9 cellular contexts compared by ENCODE assay signal in genomic region chr1:63537940-63538339, GRCh38. TPM values are rescaled to one million over a fixed set of nuclear protein-coding genes. Genes with fewer than 3 reads are reported as not detected.
A peak's percentile ranks its signal among the peaks of the same experiment; 100 is the strongest.
DNase-seq lines count a peak whose midpoint lies in the region; ATAC-seq and TF ChIP-seq lines count a peak whose summit lies in the region.
"Had no signal": no experiment of that assay in that cellular context is flagged by ENCODE, and none has a peak within 500 bp of the region (broad histone marks: within the 10 kb centered on the region; RNA-seq: fewer than 3 reads in every experiment).

No MANE protein-coding gene starts in this region.

- H3K27me3 Mint-ChIP-seq in MCF 10A (ENCODE audit: insufficient read depth, unreplicated experiment) = no peaks in the 10 kb centered on the region
- no peaks in the 10 kb centered on the region for H3K27me3 Mint-ChIP-seq in naive B cell
- H3K27me3 Mint-ChIP-seq in activated T-helper 2 cell treated with anti-CD3 and anti-CD28 coated beads, Interferon-gamma antibody, Interleukin-2, Interleukin-4, amounts not matched to agents 10 μg/mL and 5 μg/mL and 100 μg/mL, durations not matched to agents 14 hours and 24 hours and 36 hours (ENCODE audit: low read depth) = no peaks in the 10 kb centered on the region

- intact Hi-C loops in MCF 10A (cut with micrococcal nuclease) = loop anchor here (2.0 to 5.0 kb wide), 3 partner anchors 221 to 699 kb away; no protein-coding TSS in a partner anchor
- intact Hi-C loops in activated T-helper 2 cell treated with anti-CD3 and anti-CD28 coated beads, Interferon-gamma antibody, Interleukin-2, Interleukin-4, amounts not matched to agents 10 μg/mL and 5 μg/mL and 100 μg/mL, durations not matched to agents 14 hours and 24 hours and 36 hours (cut with micrococcal nuclease) = loop anchor here (5.0 kb wide), 1 partner anchor 211 kb away; no protein-coding TSS in a partner anchor
- intact Hi-C loops in ascending aorta (cut with DNase I) = loop anchor here (5.0 kb wide), 1 partner anchor 696 kb away; no protein-coding TSS in a partner anchor

- H3K27ac ChIP-seq in DND-41 (ENCODE audit: low read length) (no peak overlapping the region), ascending aorta (no peak overlapping the region)

- H3K27me3 ChIP-seq in DND-41 (ENCODE audit: insufficient read depth, low read length, poor library complexity) (no peaks in the 10 kb centered on the region), ascending aorta (no peaks in the 10 kb centered on the region)

- no peak for ATAC-seq in DND-41 (ENCODE audit: insufficient read depth, low read depth)
- ATAC-seq in naive B cell (ENCODE audit: low read depth in 2 of 2) = no peak

- H3K4me1 Mint-ChIP-seq in MCF 10A (ENCODE audit: insufficient read depth, unreplicated experiment) (no peaks in the 10 kb centered on the region), naive B cell (no peaks in the 10 kb centered on the region)
- no peaks in the 10 kb centered on the region for H3K4me1 Mint-ChIP-seq in activated T-helper 2 cell treated with anti-CD3 and anti-CD28 coated beads, Interferon-gamma antibody, Interleukin-2, Interleukin-4, amounts not matched to agents 10 μg/mL and 5 μg/mL and 100 μg/mL, durations not matched to agents 14 hours and 24 hours and 36 hours (ENCODE audit: low read depth)

- H3K4me2 ChIP-seq in DND-41 (ENCODE audit: insufficient read depth, low read length) = no peak overlapping the region

- H3K4me3 Mint-ChIP-seq in MCF 10A (ENCODE audit: unreplicated experiment) = no peak overlapping the region
- no peak overlapping the region for H3K4me3 Mint-ChIP-seq in naive B cell
- no peak overlapping the region for H3K4me3 Mint-ChIP-seq in activated T-helper 2 cell treated with anti-CD3 and anti-CD28 coated beads, Interferon-gamma antibody, Interleukin-2, Interleukin-4, amounts not matched to agents 10 μg/mL and 5 μg/mL and 100 μg/mL, durations not matched to agents 14 hours and 24 hours and 36 hours (ENCODE audit: low read depth)

- CTCF ChIA-PET in MCF 10A (lab: Yijun Ruan, JAX) = interaction anchor here (0.5 to 2.4 kb wide), 23 partner anchors 14 to 698 kb away, joined by 3 to 19 read pairs (median 5); partner anchors contain the start of genes EFCAB7 and ITGB3BP

- H2AFZ ChIP-seq in DND-41 (ENCODE audit: low read depth, low read length) = no peak overlapping the region

- H3K36me3 Mint-ChIP-seq in MCF 10A (ENCODE audit: insufficient read depth, unreplicated experiment) (peaks cover 27% of the 10 kb centered on the region), naive B cell (no peaks in the 10 kb centered on the region)
- peaks cover 3% of the 10 kb centered on the region for H3K36me3 Mint-ChIP-seq in activated T-helper 2 cell treated with anti-CD3 and anti-CD28 coated beads, Interferon-gamma antibody, Interleukin-2, Interleukin-4, amounts not matched to agents 10 μg/mL and 5 μg/mL and 100 μg/mL, durations not matched to agents 14 hours and 24 hours and 36 hours (ENCODE audit: low read depth)

- H3K4me1 ChIP-seq in DND-41 (ENCODE audit: insufficient read depth, low read length) (no peaks in the 10 kb centered on the region), ascending aorta (no peaks in the 10 kb centered on the region)

- H3K9me3 ChIP-seq in DND-41 (ENCODE audit: insufficient read depth, low read length, severe bottlenecking) (no peaks in the 10 kb centered on the region), ascending aorta (no peaks in the 10 kb centered on the region)

- H3K36me3 ChIP-seq in DND-41 (ENCODE audit: insufficient read depth, low read length) = peaks cover 12% of the 10 kb centered on the region; the same call in 1 of the 2 replicates
- peaks cover 2 to 10% of the 10 kb centered on the region in 2 donors for H3K36me3 ChIP-seq in ascending aorta

- no TSS peak for BruUV-seq in MCF 10A (replicated peaks; lab: Mats Ljungman, UMichigan)

- TF ChIP-seq CTCF in DND-41 (IDR thresholded peaks at IDR 0.05; ENCODE audit: borderline replicate concordance, extremely low read depth, low read length, poor library complexity, severe bottlenecking) (peak; percentile 53), MCF 10A (IDR thresholded peaks at IDR 0.05; ENCODE audit: unreplicated experiment) (peak; percentile 46), ascending aorta (IDR thresholded peaks at IDR 0.05) (peak in 1 of 3 experiments; percentile 4)

- POLR2A ChIA-PET in MCF 10A (lab: Yijun Ruan, JAX) = interaction anchor here (0.7 to 2.8 kb wide), 6 partner anchors 8 to 133 kb away, joined by 3 to 18 read pairs (median 4); partner anchors contain the start of genes EFCAB7 and ITGB3BP

- H3K27ac Mint-ChIP-seq in MCF 10A (ENCODE audit: low read depth, unreplicated experiment) = no peak overlapping the region
- H3K27ac Mint-ChIP-seq in naive B cell = peak overlapping the region in 1 of 6 donors; percentile 26
- no peak overlapping the region for H3K27ac Mint-ChIP-seq in activated T-helper 2 cell treated with anti-CD3 and anti-CD28 coated beads, Interferon-gamma antibody, Interleukin-2, Interleukin-4, amounts not matched to agents 10 μg/mL and 5 μg/mL and 100 μg/mL, durations not matched to agents 14 hours and 24 hours and 36 hours

- H4K20me1 ChIP-seq in DND-41 (ENCODE audit: insufficient read depth, low read length) = no peaks in the 10 kb centered on the region

- H3K4me3 ChIP-seq in DND-41 (ENCODE audit: low read depth in 1 of 2, low read length in 2 of 2) = no peak overlapping the region
- no peak overlapping the region for H3K4me3 ChIP-seq in ascending aorta

- H3K9me3 Mint-ChIP-seq in MCF 10A (ENCODE audit: unreplicated experiment) (no peaks in the 10 kb centered on the region), naive B cell (no peaks in the 10 kb centered on the region)
- H3K9me3 Mint-ChIP-seq in activated T-helper 2 cell treated with anti-CD3 and anti-CD28 coated beads, Interferon-gamma antibody, Interleukin-2, Interleukin-4, amounts not matched to agents 10 μg/mL and 5 μg/mL and 100 μg/mL, durations not matched to agents 14 hours and 24 hours and 36 hours = no peaks in the 10 kb centered on the region

- H3K79me2 ChIP-seq in DND-41 (ENCODE audit: insufficient read depth, low read length) = no peaks in the 10 kb centered on the region

- no peak overlapping the region for H3K9ac ChIP-seq in DND-41 (ENCODE audit: low read depth, low read length)

- DNase-seq in DND-41 (no peak), Kasumi-1 (lab: John Stamatoyannopoulos, UW) (peak; percentile 10 to 52), MCF 10A (ENCODE audit: unreplicated experiment) (no peak), naive B cell (peak; percentile 9), COR-L47 (lab: John Stamatoyannopoulos, UW) (no peak), HuH-7.5 (ENCODE audit: low spot score) (no peak), ascending aorta (ENCODE audit: low spot score in 2 of 2) (no peak)
- no peak for DNase-seq in activated T-helper 2 cell treated with anti-CD3 and anti-CD28 coated beads, Interferon-gamma antibody, Interleukin-2, Interleukin-4, amounts not matched to agents 10 μg/mL and 5 μg/mL and 100 μg/mL, durations not matched to agents 14 hours and 24 hours and 36 hours (ENCODE audit: low spot score)
- DNase-seq: T-helper 2 cell had no signal

RNA-seq across cellular contexts. Expression of gene EFCAB7, which starts 14.6 kb away (rescaled TPM):
- total RNA-seq in MCF 10A (2022) (7.6 and 7.9 TPM in 2 replicates), ascending aorta (0.32 TPM)
- 1 to 10 TPM; 3.4 to 7.2 (median 5.0) TPM for polyA plus RNA-seq in naive B cell (ENCODE audit: low read depth in 6 of 6)
- total RNA-seq in activated T-helper 2 cell treated with anti-CD3 and anti-CD28 coated beads, Interferon-gamma antibody, Interleukin-2, Interleukin-4, amounts not matched to agents 10 μg/mL and 5 μg/mL and 100 μg/mL, durations not matched to agents 14 hours and 24 hours and 36 hours = 6.5 and 6.6 TPM in 2 replicates

RNA-seq across cellular contexts. Expression of gene ITGB3BP, which starts 14.9 kb away (rescaled TPM):
- 31.4 and 31.8 TPM in 2 replicates for total RNA-seq in MCF 10A (2022)
- 10 to 100 TPM; 22.3 to 49.5 (median 32.4) TPM for polyA plus RNA-seq in naive B cell (ENCODE audit: low read depth in 6 of 6)
- 49.3 and 52.2 TPM in 2 replicates for total RNA-seq in activated T-helper 2 cell treated with anti-CD3 and anti-CD28 coated beads, Interferon-gamma antibody, Interleukin-2, Interleukin-4, amounts not matched to agents 10 μg/mL and 5 μg/mL and 100 μg/mL, durations not matched to agents 14 hours and 24 hours and 36 hours
- 4.2 TPM for total RNA-seq in ascending aorta

RNA-seq across cellular contexts. Expression of gene PGM1, which starts 55.3 kb away (rescaled TPM):
- 60.2 and 77.9 TPM in 2 replicates for total RNA-seq in MCF 10A (2022)
- 10 to 100 TPM; 11.9 to 50.8 (median 21.0) TPM for polyA plus RNA-seq in naive B cell (ENCODE audit: low read depth in 6 of 6)
- 61.8 and 62.0 TPM in 2 replicates for total RNA-seq in activated T-helper 2 cell treated with anti-CD3 and anti-CD28 coated beads, Interferon-gamma antibody, Interleukin-2, Interleukin-4, amounts not matched to agents 10 μg/mL and 5 μg/mL and 100 μg/mL, durations not matched to agents 14 hours and 24 hours and 36 hours
- 23.7 TPM for total RNA-seq in ascending aorta

Comparison
In these comparisons a context has a peak if more than half of its experiments do, and no peak if none do; other contexts are left out.
1. DNase-seq: peak in Kasumi-1 (2 of 2) and naive B cell (single experiment); none in DND-41 (single experiment), MCF 10A (single experiment), COR-L47 (single experiment), HuH-7.5 (single experiment), activated T-helper 2 cell treated with anti-CD3 and anti-CD28 coated beads, Interferon-gamma antibody, Interleukin-2, Interleukin-4, amounts not matched to agents 10 μg/mL and 5 μg/mL and 100 μg/mL, durations not matched to agents 14 hours and 24 hours and 36 hours (single experiment) and ascending aorta (0 of 2).